8 cellular contexts compared by ENCODE assay signal in genomic region chr15:40743921-40744809, GRCh38. TPM values are rescaled to one million over a fixed set of nuclear protein-coding genes. Genes with fewer than 3 reads are reported as not detected.
A peak's percentile ranks its signal among the peaks of the same experiment; 100 is the strongest.
DNase-seq lines count a peak whose midpoint lies in the region; ATAC-seq and TF ChIP-seq lines count a peak whose summit lies in the region.

No MANE protein-coding gene starts in this region.

- peak overlapping the region in 1 of 12 donors; percentile 58 for H3K27ac ChIP-seq in heart left ventricle

- no peak for TF ChIP-seq CTCF in heart left ventricle (IDR thresholded peaks at IDR 0.05)

- peaks cover 0 to 44% (median 0%) of the 10 kb centered on the region in 12 donors for H3K4me1 ChIP-seq in heart left ventricle

- intact Hi-C loops in Right ventricle myocardium superior (cut with DNase I) (no loop called here), cardiac septum (cut with DNase I) (no loop called here), heart left ventricle (cut with DNase I) (no loop called here)

- H3K36me3 ChIP-seq in heart left ventricle, result peaks cover 0 to 88% (median 74%) of the 10 kb centered on the region in 9 donors

- TF ChIP-seq POLR2A in heart left ventricle (IDR thresholded peaks at IDR 0.05), result no peak

- peak; percentile 52 for DNase-seq in Right ventricle myocardium superior
- no peak for DNase-seq in cardiac septum (ENCODE audit: low spot score)
- DNase-seq in activated CD8-positive, alpha-beta memory T cell treated with anti-CD3 and anti-CD28 coated beads for 48 hours (ENCODE audit: low read depth in 2 of 3, low spot score in 2 of 3), result peak in 2 of 3 experiments; percentile 24 to 44
- peak in 1 of 5 donors; percentile 48 for DNase-seq in heart left ventricle
- peak; percentile 44 to 59 for DNase-seq in stimulated activated CD8-positive, alpha-beta memory T cell treated with anti-CD3 and anti-CD28 coated beads, Interleukin-2, amount 100 ng/mL, for 48 hours (ENCODE audit: low read depth in 2 of 2)

- peak; percentile 57 for ATAC-seq in Right ventricle myocardium superior (ENCODE audit: poor library complexity)
- peak; percentile 60 to 79 (median 70) for ATAC-seq in heart left ventricle
- ATAC-seq in GM18873 (IDR thresholded peaks at IDR 0.05; ENCODE audit: low FRiP score, unreplicated experiment), result no peak
- ATAC-seq in GM21576 (IDR thresholded peaks at IDR 0.05; ENCODE audit: unreplicated experiment), result no peak
- ATAC-seq in HG03469 (IDR thresholded peaks at IDR 0.05; ENCODE audit: unreplicated experiment), result no peak

- 62 to 71% (median 67%) methylated on average over 12 of the region's 12 CpGs for WGBS in heart left ventricle, 4 donors

- no peaks in the 10 kb centered on the region for H3K27me3 ChIP-seq in heart left ventricle

- no peaks in the 10 kb centered on the region for H3K9me3 ChIP-seq in heart left ventricle

- H3K4me3 ChIP-seq in heart left ventricle, result no peak overlapping the region

RNA-seq across cellular contexts. Expression of gene RMDN3, which starts 10.9 kb away (rescaled TPM):
- 17.3 TPM for total RNA-seq in Right ventricle myocardium superior
- total RNA-seq in cardiac septum, result 21.1 TPM
- total RNA-seq in heart left ventricle, result 10 to 100 TPM; 12.0 to 22.9 (median 18.5) TPM
- polyA plus RNA-seq in heart left ventricle, result 10 to 100 TPM; 14.0 to 26.2 TPM

RNA-seq across cellular contexts. Expression of gene GCHFR, which starts 19.7 kb away (rescaled TPM):
- total RNA-seq in Right ventricle myocardium superior (6.5 TPM), cardiac septum (1.6 TPM), heart left ventricle (10 to 100 TPM in 2 of 9 donors, 1 to 10 TPM in 7; 1.6 to 24.0 (median 6.6) TPM)
- polyA plus RNA-seq in heart left ventricle, result 10 to 100 TPM in 1 of 2 donors, 1 to 10 TPM in 1; 5.1 to 12.7 TPM

RNA-seq across cellular contexts. Expression of gene C15orf62, which starts 25.6 kb away (rescaled TPM):
- total RNA-seq in Right ventricle myocardium superior, result 0.16 TPM
- not detected for total RNA-seq in cardiac septum
- 1 to 10 TPM in 1 of 9 donors, under 1 TPM in 5, not detected in 3; 0.12 to 1.1 (median 0.18) TPM for total RNA-seq in heart left ventricle
- polyA plus RNA-seq in heart left ventricle, result under 1 TPM; 0.06 to 0.30 TPM

RNA-seq across cellular contexts. Expression of gene RAD51, which starts 49.2 kb away (rescaled TPM):
- 0.43 TPM for total RNA-seq in Right ventricle myocardium superior
- 0.51 TPM for total RNA-seq in cardiac septum
- 1 to 10 TPM in 3 of 9 donors, under 1 TPM in 4, not detected in 2; 0.48 to 3.9 (median 0.65) TPM for total RNA-seq in heart left ventricle
- polyA plus RNA-seq in heart left ventricle, result under 1 TPM; 0.15 to 0.36 TPM

Comparison
In these comparisons a context has a peak if more than half of its experiments do, and no peak if none do; other contexts are left out.
1. ATAC-seq: peak in Right ventricle myocardium superior (single experiment) and heart left ventricle (4 of 4); none in GM18873 (single experiment), GM21576 (single experiment) and HG03469 (single experiment).